12 cellular contexts compared by ENCODE assay signal in the genomic region with DNA sequence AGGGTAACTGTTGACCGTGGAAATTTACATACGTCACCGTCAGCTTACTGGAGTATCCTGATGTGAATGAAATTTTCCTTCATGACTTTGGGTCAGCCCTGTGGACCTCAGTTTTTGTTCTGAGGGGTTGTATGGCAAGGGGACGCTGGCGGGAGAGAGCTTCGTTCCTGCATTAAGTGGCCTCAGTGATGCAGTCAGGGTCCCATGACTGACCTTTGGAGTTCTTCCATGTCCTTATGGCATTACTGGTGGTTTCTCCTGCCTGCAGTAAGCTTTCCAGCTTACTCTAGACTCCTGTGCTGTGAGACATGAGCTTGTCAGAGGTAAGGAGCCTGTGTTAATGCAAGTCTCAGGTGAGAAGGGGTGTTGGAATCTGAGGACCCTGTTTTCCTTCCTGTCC. TPM values are rescaled to one million over a fixed set of nuclear protein-coding genes. Genes with fewer than 3 reads are reported as not detected.
A peak's percentile ranks its signal among the peaks of the same experiment; 100 is the strongest.
DNase-seq lines count a peak whose midpoint lies in the region; ATAC-seq and TF ChIP-seq lines count a peak whose summit lies in the region.
"Had no signal": no experiment of that assay in that cellular context is flagged by ENCODE, and none has a peak within 500 bp of the region (broad histone marks: within the 10 kb centered on the region; RNA-seq: fewer than 3 reads in every experiment).

No MANE protein-coding gene starts in this region.

- H3K4me1 Mint-ChIP-seq in activated T-helper 17 cell treated with anti-CD3 and anti-CD28 coated beads, Interleukin-2, amount 50 U/mL, for 72 hours: peaks cover 15% of the 10 kb centered on the region
- H3K4me1 Mint-ChIP-seq in CD8-positive, alpha-beta memory T cell: peaks cover 0 to 15% (median 5%) of the 10 kb centered on the region in 3 donors

- no peak overlapping the region for H3K27ac Mint-ChIP-seq in activated T-helper 17 cell treated with anti-CD3 and anti-CD28 coated beads, Interleukin-2, amount 50 U/mL, for 72 hours
- no peak overlapping the region for H3K27ac Mint-ChIP-seq in CD8-positive, alpha-beta memory T cell
- H3K27ac Mint-ChIP-seq: T-helper 1 cell treated with Interleukin-12 subunit alpha and Interleukin-12 subunit beta and Interleukin-4 antibody, amounts not matched to agents 30 μg/mL and 1 μg/mL, for 36 hours had no signal

- H3K4me1 ChIP-seq in ES-I3 (ENCODE audit: insufficient read depth, low read length): peaks cover 37% of the 10 kb centered on the region
- peaks cover 28% of the 10 kb centered on the region for H3K4me1 ChIP-seq in psoas muscle
- no peaks in the 10 kb centered on the region for H3K4me1 ChIP-seq in CD8-positive, alpha-beta memory T cell (ENCODE audit: insufficient read depth, low read length)

- peak overlapping the region; percentile 89 to 90 for H3K4me3 ChIP-seq in foreskin fibroblast (ENCODE audit: low read depth in 1 of 2, low read length in 2 of 2)
- peak overlapping the region; percentile 90 for H3K4me3 ChIP-seq in psoas muscle
- H3K4me3 ChIP-seq in CD8-positive, alpha-beta memory T cell (ENCODE audit: low read length): no peak overlapping the region

- no peaks in the 10 kb centered on the region for H3K27me3 ChIP-seq in psoas muscle (ENCODE audit: insufficient read depth in 3 of 3, low read length in 2 of 3)
- peaks cover 30% of the 10 kb centered on the region for H3K27me3 ChIP-seq in CD8-positive, alpha-beta memory T cell (ENCODE audit: insufficient read depth, low read length, poor library complexity, severe bottlenecking)
- H3K27me3 ChIP-seq: pancreas had no signal

- TF ChIP-seq CTCF in foreskin fibroblast (IDR thresholded peaks at IDR 0.05; ENCODE audit: low read depth, low read length): no peak
- no peak for TF ChIP-seq CTCF in psoas muscle (IDR thresholded peaks at IDR 0.05)

- no peaks in the 10 kb centered on the region for H3K9me3 Mint-ChIP-seq in activated T-helper 17 cell treated with anti-CD3 and anti-CD28 coated beads, Interleukin-2, amount 50 U/mL, for 72 hours
- H3K9me3 Mint-ChIP-seq in CD8-positive, alpha-beta memory T cell: no peaks in the 10 kb centered on the region
- H3K9me3 Mint-ChIP-seq: T-helper 1 cell treated with Interleukin-12 subunit alpha and Interleukin-12 subunit beta and Interleukin-4 antibody, amounts not matched to agents 30 μg/mL and 1 μg/mL, for 36 hours had no signal

- H3K9me3 ChIP-seq in ES-I3 (ENCODE audit: control insufficient read depth, insufficient read depth, low read length): 0 out of 2 replicates have a peak, but pooled peaks cover 2% of the 10 kb centered on the region
- no peaks in the 10 kb centered on the region for H3K9me3 ChIP-seq in psoas muscle
- H3K9me3 ChIP-seq in CD8-positive, alpha-beta memory T cell (ENCODE audit: low read length): no peaks in the 10 kb centered on the region
- H3K9me3 ChIP-seq: pancreas had no signal

- POLR2A ChIA-PET in CD8-positive, alpha-beta memory T cell (lab: Charles Lee): no interaction called here

- ATAC-seq in activated T-helper 17 cell treated with anti-CD3 and anti-CD28 coated beads, Interleukin-2, amount 50 U/mL, for 72 hours (replicated peaks): no peak
- ATAC-seq in psoas muscle (no peak), GM21447 (IDR thresholded peaks at IDR 0.05; ENCODE audit: unreplicated experiment) (no peak)

- H3K27ac ChIP-seq in psoas muscle: peak overlapping the region; percentile 89
- no peak overlapping the region for H3K27ac ChIP-seq in CD8-positive, alpha-beta memory T cell (ENCODE audit: low read depth, low read length)
- H3K27ac ChIP-seq: pancreas had no signal

- DNase-seq in foreskin fibroblast: no peak
- no peak for DNase-seq in psoas muscle
- no peak for DNase-seq in CD8-positive, alpha-beta memory T cell
- DNase-seq in T-helper 9 cell: no peak
- no peak for DNase-seq in NCI-H1436 treated with DMSO at 0.1 percent for 48 hours (lab: John Stamatoyannopoulos, UW)
- DNase-seq: activated effector memory CD4-positive, alpha-beta T cell treated with anti-CD3 and anti-CD28 coated beads, Interleukin-2, amount 50 U/mL, for 16 hours; NCI-H510A; pancreas had no signal

- peak overlapping the region; percentile 76 for H3K4me3 Mint-ChIP-seq in activated T-helper 17 cell treated with anti-CD3 and anti-CD28 coated beads, Interleukin-2, amount 50 U/mL, for 72 hours
- H3K4me3 Mint-ChIP-seq in CD8-positive, alpha-beta memory T cell: peak overlapping the region in 2 of 7 donors; percentile 29 to 45

- H3K27me3 Mint-ChIP-seq in activated T-helper 17 cell treated with anti-CD3 and anti-CD28 coated beads, Interleukin-2, amount 50 U/mL, for 72 hours: peaks cover 41% of the 10 kb centered on the region
- H3K27me3 Mint-ChIP-seq in CD8-positive, alpha-beta memory T cell: peaks cover 26 to 63% of the 10 kb centered on the region in 2 donors

- H3K36me3 Mint-ChIP-seq in activated T-helper 17 cell treated with anti-CD3 and anti-CD28 coated beads, Interleukin-2, amount 50 U/mL, for 72 hours (ENCODE audit: low read depth): peaks cover 6% of the 10 kb centered on the region
- H3K36me3 Mint-ChIP-seq in CD8-positive, alpha-beta memory T cell: no peaks in the 10 kb centered on the region

- intact Hi-C loops in psoas muscle (cut with DNase I): no loop called here

- H3K36me3 ChIP-seq in ES-I3 (ENCODE audit: insufficient read depth, low read length) (no peaks in the 10 kb centered on the region), psoas muscle (ENCODE audit: insufficient read depth in 1 of 2, low read depth in 1 of 2) (no peaks in the 10 kb centered on the region)
- no peaks in the 10 kb centered on the region for H3K36me3 ChIP-seq in CD8-positive, alpha-beta memory T cell (ENCODE audit: insufficient read depth, low read length)
- H3K36me3 ChIP-seq: pancreas had no signal

- WGBS in psoas muscle, 3 donors: 70 to 88% (median 72%) methylated on average over 6 of the region's 6 CpGs

- H3K9ac ChIP-seq in ES-I3 (ENCODE audit: low read depth, low read length): peak overlapping the region; percentile 79; the same call in 1 of the 2 replicates

- CTCF ChIA-PET in CD8-positive, alpha-beta memory T cell (lab: Charles Lee): interaction anchor here (0.6 to 3.7 kb wide), 3 partner anchors 9 to 19 kb away, joined by 3 to 22 read pairs (median 7); no protein-coding TSS in a partner anchor

RNA-seq across cellular contexts. Expression of a gene that starts 1.8 kb away (rescaled TPM):
- total RNA-seq in activated T-helper 17 cell treated with anti-CD3 and anti-CD28 coated beads, Interleukin-2, amount 50 U/mL, for 72 hours: 1 to 10 TPM in 1 of 2 donors, under 1 TPM in 1; 0.95 to 2.6 TPM
- total RNA-seq in psoas muscle: 1 to 10 TPM; 7.5 to 8.9 (median 8.9) TPM
- polyA plus RNA-seq in psoas muscle: 10 to 100 TPM in 1 of 3 donors, 1 to 10 TPM in 2; 7.3 to 15.0 (median 7.7) TPM
- total RNA-seq in CD8-positive, alpha-beta memory T cell: 1 to 10 TPM; 1.9 to 2.4 TPM
- not detected for polyA plus RNA-seq in CD8-positive, alpha-beta memory T cell

RNA-seq across cellular contexts. Expression of a gene that starts 52.8 kb away (rescaled TPM):
- total RNA-seq in activated T-helper 17 cell treated with anti-CD3 and anti-CD28 coated beads, Interleukin-2, amount 50 U/mL, for 72 hours: 10 to 100 TPM; 59.5 to 66.1 TPM
- total RNA-seq in psoas muscle: 10 to 100 TPM; 28.8 to 40.8 (median 32.6) TPM
- 10 to 100 TPM; 26.3 to 41.1 (median 32.1) TPM for polyA plus RNA-seq in psoas muscle
- 10 to 100 TPM; 55.8 to 58.5 TPM for total RNA-seq in CD8-positive, alpha-beta memory T cell
- 46.1 TPM for polyA plus RNA-seq in CD8-positive, alpha-beta memory T cell
